In genomic region chr6:11069760-11070159, GRCh38 we compare ENCODE assay signal across 1 cellular context.
TF ChIP-seq lines count a peak whose summit lies in the region.

No MANE protein-coding gene starts in this region.

TF ChIP-seq in K562, 482 proteins besides CTCF, POLR2A, EP300 and RAD21 (continued from another document):
- TF ChIP-seq ZNF407 (IDR thresholded peaks at IDR 0.05; ENCODE audit: low read depth): no peak
- no peak for TF ChIP-seq MAX (CRISPR knock-in tag; IDR thresholded peaks at IDR 0.05)
- TF ChIP-seq HOXB6 (CRISPR knock-in tag; IDR thresholded peaks at IDR 0.05; ENCODE audit: borderline replicate concordance): no peak
- TF ChIP-seq NFE2L1 (tag; IDR thresholded peaks at IDR 0.05; ENCODE audit: borderline replicate concordance, low read depth): no peak
- no peak for TF ChIP-seq AFF1 (IDR thresholded peaks at IDR 0.05; ENCODE audit: low read depth in 1 of 2, partially characterized antibody in 2 of 2)
- TF ChIP-seq ZNF280B (CRISPR knock-in tag; IDR thresholded peaks at IDR 0.05): no peak
- TF ChIP-seq NCOA1 (IDR thresholded peaks at IDR 0.05; ENCODE audit: low read depth): no peak
- no peak for TF ChIP-seq ATF6 (CRISPR knock-in tag; IDR thresholded peaks at IDR 0.05)
